ENCODE assay signal across 8 cellular contexts in the genomic region with DNA sequence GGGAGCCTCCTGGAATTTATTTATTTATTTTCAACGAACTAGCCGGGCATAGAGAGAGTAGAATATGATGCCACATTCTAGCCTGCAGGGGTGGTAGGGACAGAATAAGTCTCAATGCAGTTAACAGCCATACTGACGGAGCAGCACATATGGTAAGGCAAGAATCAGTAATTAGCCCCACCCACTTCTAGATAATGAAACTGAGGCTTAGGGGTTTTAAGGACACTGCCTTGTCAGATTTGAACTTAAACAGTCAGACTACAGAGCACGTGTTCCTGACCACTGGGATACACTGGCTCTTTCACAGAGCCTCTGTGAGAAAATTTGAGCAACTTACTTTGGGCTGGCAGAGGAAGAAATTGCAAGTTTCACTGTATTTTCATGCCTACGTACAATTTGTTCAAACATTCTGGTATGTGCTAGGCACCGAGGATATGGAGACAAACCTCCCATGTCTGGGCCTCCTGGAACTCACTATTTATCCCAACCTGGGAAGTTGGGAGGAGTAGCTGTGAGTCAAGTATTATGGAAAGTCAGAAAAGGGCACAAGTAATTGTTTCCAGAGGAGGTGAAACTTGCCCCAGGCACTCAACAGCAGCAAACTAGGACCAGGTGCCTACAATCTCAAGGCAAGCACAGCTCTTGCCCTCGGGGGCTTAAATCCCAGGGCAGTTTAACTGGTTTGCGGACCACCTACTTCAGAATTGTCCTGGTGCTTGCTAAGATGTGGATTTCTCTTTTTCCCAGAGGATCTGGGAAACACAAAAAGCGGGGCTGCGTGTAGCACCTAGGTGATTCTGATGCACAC. TPM values are rescaled to one million over a fixed set of nuclear protein-coding genes. Genes with fewer than 3 reads are reported as not detected.
DNase-seq lines count a peak whose midpoint lies in the region; ATAC-seq and TF ChIP-seq lines count a peak whose summit lies in the region.

No MANE protein-coding gene starts in this region.

- peaks cover 48% of the 10 kb centered on the region for H3K4me1 Mint-ChIP-seq in type B pancreatic cell (ENCODE audit: unreplicated experiment)

- peak overlapping the region; percentile 92 for H3K27ac Mint-ChIP-seq in type B pancreatic cell

- RAD21 ChIA-PET in HCT116 (lab: Charles Lee; ENCODE audit: low non-redundant PET in 1 of 2, low total read pairs in 2 of 2, uncharacterized antibody in 2 of 2, unreplicated experiment in 2 of 2): no interaction called here

- intact Hi-C loops in HCT116 (cut with micrococcal nuclease) (no loop called here), left lung (cut with DNase I) (no loop called here)

- H3K36me3 Mint-ChIP-seq in type B pancreatic cell: peaks cover 4% of the 10 kb centered on the region

- peak overlapping the region; percentile 85 for H2AFZ ChIP-seq in HCT116 (ENCODE audit: low read depth, low read length, poor library complexity, severe bottlenecking)

- no peaks in the 10 kb centered on the region for H3K9me3 Mint-ChIP-seq in type B pancreatic cell

- POLR2A ChIA-PET in HCT116 (lab: Charles Lee): interaction anchor here (2.6 kb wide), 1 partner anchor 60 kb away, joined by 20 read pairs; no protein-coding TSS in a partner anchor

- TF ChIP-seq CTCF in HCT116 (IDR thresholded peaks at IDR 0.05 in 2 of 3, conservative IDR thresholded peaks at IDR 0.05 in 1 of 3; ENCODE audit: borderline replicate concordance in 1 of 3, insufficient read depth in 1 of 3, low read depth in 2 of 3, low read length in 2 of 3) (no peak), left lung (IDR thresholded peaks at IDR 0.05) (no peak), type B pancreatic cell (conservative IDR thresholded peaks at IDR 0.05) (no peak)

- peaks cover 19% of the 10 kb centered on the region for H3K79me2 ChIP-seq in HCT116 (ENCODE audit: insufficient read depth, low read length)

- no peaks in the 10 kb centered on the region for H3K9me2 ChIP-seq in HCT116 (ENCODE audit: insufficient read depth)

- H3K4me3 Mint-ChIP-seq in type B pancreatic cell: peak overlapping the region; percentile 86

- no peaks in the 10 kb centered on the region for H3K9me3 ChIP-seq in HCT116 (ENCODE audit: control insufficient read depth in 1 of 2, insufficient read depth in 1 of 2, low read depth in 1 of 2, low read length in 2 of 2)
- H3K9me3 ChIP-seq in adipocyte (ENCODE audit: control insufficient read depth, low read length): no peaks in the 10 kb centered on the region
- no peaks in the 10 kb centered on the region for H3K9me3 ChIP-seq in left lung

- no peak for ATAC-seq in HCT116
- ATAC-seq in left lung: no peak
- no peak for ATAC-seq in HG02973 (IDR thresholded peaks at IDR 0.05; ENCODE audit: unreplicated experiment)

- CTCF ChIA-PET in HCT116 (lab: Charles Lee): interaction anchor here (2.0 kb wide), 1 partner anchor 11 kb away, joined by 7 read pairs; no protein-coding TSS in a partner anchor

- peaks cover 20 to 42% of the 10 kb centered on the region in 2 experiments for H3K4me1 ChIP-seq in HCT116 (ENCODE audit: control insufficient read depth in 1 of 2, insufficient read depth in 2 of 2, low read length in 2 of 2)
- H3K4me1 ChIP-seq in adipocyte (ENCODE audit: control insufficient read depth, insufficient read depth, low read length): peaks cover 30% of the 10 kb centered on the region
- H3K4me1 ChIP-seq in left lung: peaks cover 6 to 49% of the 10 kb centered on the region in 2 donors

- H3K27ac ChIP-seq in HCT116 (ENCODE audit: low read depth, low read length) (no peak overlapping the region), left lung (peak overlapping the region; percentile 16 to 35)

- BruUV-seq in HCT116 (replicated peaks; lab: Mats Ljungman, UMichigan): no TSS peak

- H3K27me3 Mint-ChIP-seq in type B pancreatic cell: no peaks in the 10 kb centered on the region

- H3K4me3 ChIP-seq in HCT116 (replicated peaks in 1 of 2; ENCODE audit: low read depth in 1 of 2, low read length in 2 of 2) (no peak overlapping the region), adipocyte (ENCODE audit: low read length) (peak overlapping the region; percentile 39), left lung (no peak overlapping the region)

- no peaks in the 10 kb centered on the region for H3K27me3 ChIP-seq in HCT116 (ENCODE audit: insufficient read depth, low read length)
- no peaks in the 10 kb centered on the region for H3K27me3 ChIP-seq in adipocyte (replicated peaks; ENCODE audit: control insufficient read depth, insufficient read depth, low read length)
- no peaks in the 10 kb centered on the region for H3K27me3 ChIP-seq in left lung

- H3K36me3 ChIP-seq in HCT116 (ENCODE audit: control insufficient read depth in 1 of 2, insufficient read depth in 2 of 2, low read length in 2 of 2) (no peaks in the 10 kb centered on the region), adipocyte (ENCODE audit: control insufficient read depth, insufficient read depth, low read length, severe bottlenecking) (no peaks in the 10 kb centered on the region), left lung (no peaks in the 10 kb centered on the region)

- H3K4me2 ChIP-seq in HCT116 (ENCODE audit: low read length): peak overlapping the region; percentile 45

- TF ChIP-seq RAD21 in HCT116 (IDR thresholded peaks at IDR 0.05; ENCODE audit: low read depth): no peak

- DNase-seq in AG20443 (ENCODE audit: low spot score) (peak; percentile 47), HCT116 (ENCODE audit: low read depth, low spot score) (no peak), adipocyte (ENCODE audit: low read depth) (peak; percentile 91), left lung (no peak), type B pancreatic cell (ENCODE audit: extremely low spot score, unreplicated experiment) (no peak), NCI-H2081 (lab: John Stamatoyannopoulos, UW) (no peak), DMS53 (lab: John Stamatoyannopoulos, UW) (no peak)

- TF ChIP-seq POLR2A in HCT116 (IDR thresholded peaks at IDR 0.05; ENCODE audit: borderline replicate concordance, extremely low read depth, insufficient read depth, insufficient read length): no peak

- H3K9ac ChIP-seq in HCT116 (ENCODE audit: low read length): peak overlapping the region; percentile 14; the same call in 1 of the 2 replicates
- peak overlapping the region; percentile 28 for H3K9ac ChIP-seq in adipocyte (ENCODE audit: low read length)

- no peaks in the 10 kb centered on the region for H4K20me1 ChIP-seq in HCT116 (ENCODE audit: insufficient read depth)

TF ChIP-seq in HCT116, 20 proteins besides CTCF, POLR2A, EP300 and RAD21:
- no peak for TF ChIP-seq SRF (IDR thresholded peaks at IDR 0.05; ENCODE audit: low read depth)
- TF ChIP-seq SP1 (IDR thresholded peaks at IDR 0.05; ENCODE audit: low read depth): 0 out of 2 replicates have a peak, but pooled peaks have one; percentile 11

RNA-seq across cellular contexts. Expression of gene CLIC4, which starts 1.6 kb away (rescaled TPM):
- total RNA-seq in HCT116 (2021; ENCODE audit: unreplicated experiment) (77.2 TPM), left lung (100 to 1,000 TPM; 158 to 197 TPM), type B pancreatic cell (ENCODE audit: low replicate concordance) (102 and 109 TPM in 2 replicates)
- 26.8 and 32.7 TPM in 2 replicates for polyA plus RNA-seq in HCT116 (2012)

Comparison
In these comparisons a context has a peak if more than half of its experiments do, and no peak if none do; other contexts are left out.
1. DNase-seq: peak in AG20443 (single experiment) and adipocyte (single experiment); none in HCT116 (single experiment), left lung (0 of 2), type B pancreatic cell (single experiment), NCI-H2081 (0 of 2) and DMS53 (single experiment).